Comparison of ENCODE assay signal across 1 cellular context in the genomic region with DNA sequence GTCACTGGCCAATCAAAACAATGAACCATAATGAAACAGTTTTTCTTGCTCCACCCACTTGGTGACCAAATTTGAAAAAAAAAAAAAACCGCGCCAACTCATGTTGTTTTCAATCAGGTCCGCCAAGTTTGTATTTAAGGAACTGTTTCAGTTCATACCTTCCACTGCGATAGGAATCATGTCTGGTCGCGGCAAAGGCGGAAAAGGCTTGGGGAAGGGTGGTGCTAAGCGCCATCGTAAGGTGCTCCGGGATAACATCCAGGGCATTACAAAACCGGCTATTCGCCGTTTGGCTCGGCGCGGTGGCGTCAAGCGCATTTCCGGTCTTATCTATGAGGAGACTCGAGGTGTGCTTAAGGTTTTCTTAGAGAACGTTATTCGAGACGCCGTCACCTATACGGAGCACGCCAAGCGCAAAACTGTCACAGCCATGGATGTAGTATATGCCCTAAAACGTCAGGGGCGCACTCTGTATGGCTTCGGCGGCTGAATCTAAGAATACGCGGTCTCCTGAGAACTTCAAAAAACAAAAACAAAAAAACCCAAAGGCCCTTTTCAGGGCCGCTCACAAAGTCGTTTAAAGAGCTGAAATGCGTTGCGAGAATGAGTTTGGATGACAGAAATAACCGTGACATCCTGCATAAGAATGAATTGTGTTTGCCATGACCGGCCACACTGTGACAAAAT.
TF ChIP-seq lines count a peak whose summit lies in the region.

No MANE protein-coding gene starts in this region.

TF ChIP-seq in HepG2, 621 proteins besides CTCF, POLR2A, EP300 and RAD21 (continued from another document and continues in another):
- TF ChIP-seq ZBTB38 (CRISPR knock-in tag; IDR thresholded peaks at IDR 0.05) (peak; percentile 86), KLF15 (CRISPR knock-in tag; IDR thresholded peaks at IDR 0.05; ENCODE audit: borderline replicate concordance) (peak; percentile 89), ZNF451 (CRISPR knock-in tag; IDR thresholded peaks at IDR 0.05) (no peak), ZNF17 (CRISPR knock-in tag; IDR thresholded peaks at IDR 0.05) (no peak), ZNF121 (CRISPR knock-in tag; IDR thresholded peaks at IDR 0.05) (peak; percentile 19; the same call in 1 of the 2 replicates), TRIM24 (CRISPR knock-in tag; IDR thresholded peaks at IDR 0.05) (0 out of 2 replicates have a peak, but pooled peaks have one; percentile 44), ZNF446 (CRISPR knock-in tag; IDR thresholded peaks at IDR 0.05) (no peak), REXO4 (CRISPR knock-in tag; IDR thresholded peaks at IDR 0.05; ENCODE audit: borderline replicate concordance) (0 out of 2 replicates have a peak, but pooled peaks have one; percentile 49), ZNF230 (CRISPR knock-in tag; IDR thresholded peaks at IDR 0.05) (no peak; the same call in none of the 2 replicates), ZFP36L1 (CRISPR knock-in tag; IDR thresholded peaks at IDR 0.05) (peak; percentile 95; the same call in 1 of the 2 replicates), ZBTB3 (CRISPR knock-in tag; IDR thresholded peaks at IDR 0.05; ENCODE audit: borderline replicate concordance, low read depth) (peak; percentile 86; the same call in 1 of the 2 replicates), KDM3A (CRISPR knock-in tag; IDR thresholded peaks at IDR 0.05; ENCODE audit: low read depth) (peak; percentile 78), ZNF562 (CRISPR knock-in tag; IDR thresholded peaks at IDR 0.05; ENCODE audit: borderline replicate concordance) (peak; percentile 74; the same call in 1 of the 2 replicates), ZNF44 (CRISPR knock-in tag; IDR thresholded peaks at IDR 0.05) (peak; percentile 98; the same call in 1 of the 2 replicates), FOXK2 (IDR thresholded peaks at IDR 0.05) (peak; percentile 78), HBP1 (CRISPR knock-in tag; IDR thresholded peaks at IDR 0.05; ENCODE audit: low read depth) (peak; percentile 97), ZNF792 (CRISPR knock-in tag; IDR thresholded peaks at IDR 0.05) (peak; percentile 96), AKNA (CRISPR knock-in tag; IDR thresholded peaks at IDR 0.05; ENCODE audit: borderline replicate concordance) (peak; percentile 93), ZNF260 (CRISPR knock-in tag; IDR thresholded peaks at IDR 0.05; ENCODE audit: borderline replicate concordance, low read depth) (0 out of 2 replicates have a peak, but pooled peaks have one; percentile 55), ATF7 (IDR thresholded peaks at IDR 0.05) (no peak), ATF7 (CRISPR knock-in tag; IDR thresholded peaks at IDR 0.05) (peak; percentile 93), DMAP1 (CRISPR knock-in tag; IDR thresholded peaks at IDR 0.05) (peak; percentile 79), ERF (CRISPR knock-in tag; IDR thresholded peaks at IDR 0.05) (peak; percentile 98), ZMAT3 (CRISPR knock-in tag; conservative IDR thresholded peaks at IDR 0.05) (peak; percentile 91), TCF7 (IDR thresholded peaks at IDR 0.05; ENCODE audit: low read depth) (no peak), ZNF138 (CRISPR knock-in tag; IDR thresholded peaks at IDR 0.05; ENCODE audit: low read depth) (peak; percentile 90), ELF1 (CRISPR knock-in tag; IDR thresholded peaks at IDR 0.05) (peak; percentile 77), ZNF30 (CRISPR knock-in tag; IDR thresholded peaks at IDR 0.05) (0 out of 2 replicates have a peak, but pooled peaks have one; percentile 28), ZFP1 (CRISPR knock-in tag; IDR thresholded peaks at IDR 0.05) (0 out of 2 replicates have a peak, but pooled peaks have one; percentile 43)
- TF ChIP-seq, protein P1, sequence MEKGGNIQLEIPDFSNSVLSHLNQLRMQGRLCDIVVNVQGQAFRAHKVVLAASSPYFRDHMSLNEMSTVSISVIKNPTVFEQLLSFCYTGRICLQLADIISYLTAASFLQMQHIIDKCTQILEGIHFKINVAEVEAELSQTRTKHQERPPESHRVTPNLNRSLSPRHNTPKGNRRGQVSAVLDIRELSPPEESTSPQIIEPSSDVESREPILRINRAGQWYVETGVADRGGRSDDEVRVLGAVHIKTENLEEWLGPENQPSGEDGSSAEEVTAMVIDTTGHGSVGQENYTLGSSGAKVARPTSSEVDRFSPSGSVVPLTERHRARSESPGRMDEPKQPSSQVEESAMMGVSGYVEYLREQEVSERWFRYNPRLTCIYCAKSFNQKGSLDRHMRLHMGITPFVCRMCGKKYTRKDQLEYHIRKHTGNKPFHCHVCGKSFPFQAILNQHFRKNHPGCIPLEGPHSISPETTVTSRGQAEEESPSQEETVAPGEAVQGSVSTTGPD (CRISPR knock-in tag; IDR thresholded peaks at IDR 0.05) = peak; percentile 87; the same call in 1 of the 2 replicates
- TF ChIP-seq, protein P2, sequence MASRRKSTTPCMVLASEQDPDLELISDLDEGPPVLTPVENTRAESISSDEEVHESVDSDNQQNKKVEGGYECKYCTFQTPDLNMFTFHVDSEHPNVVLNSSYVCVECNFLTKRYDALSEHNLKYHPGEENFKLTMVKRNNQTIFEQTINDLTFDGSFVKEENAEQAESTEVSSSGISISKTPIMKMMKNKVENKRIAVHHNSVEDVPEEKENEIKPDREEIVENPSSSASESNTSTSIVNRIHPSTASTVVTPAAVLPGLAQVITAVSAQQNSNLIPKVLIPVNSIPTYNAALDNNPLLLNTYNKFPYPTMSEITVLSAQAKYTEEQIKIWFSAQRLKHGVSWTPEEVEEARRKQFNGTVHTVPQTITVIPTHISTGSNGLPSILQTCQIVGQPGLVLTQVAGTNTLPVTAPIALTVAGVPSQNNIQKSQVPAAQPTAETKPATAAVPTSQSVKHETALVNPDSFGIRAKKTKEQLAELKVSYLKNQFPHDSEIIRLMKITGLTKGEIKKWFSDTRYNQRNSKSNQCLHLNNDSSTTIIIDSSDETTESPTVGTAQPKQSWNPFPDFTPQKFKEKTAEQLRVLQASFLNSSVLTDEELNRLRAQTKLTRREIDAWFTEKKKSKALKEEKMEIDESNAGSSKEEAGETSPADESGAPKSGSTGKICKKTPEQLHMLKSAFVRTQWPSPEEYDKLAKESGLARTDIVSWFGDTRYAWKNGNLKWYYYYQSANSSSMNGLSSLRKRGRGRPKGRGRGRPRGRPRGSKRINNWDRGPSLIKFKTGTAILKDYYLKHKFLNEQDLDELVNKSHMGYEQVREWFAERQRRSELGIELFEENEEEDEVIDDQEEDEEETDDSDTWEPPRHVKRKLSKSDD (CRISPR knock-in tag; IDR thresholded peaks at IDR 0.05; ENCODE audit: low read depth) = peak; percentile 92
- TF ChIP-seq, protein P3, sequence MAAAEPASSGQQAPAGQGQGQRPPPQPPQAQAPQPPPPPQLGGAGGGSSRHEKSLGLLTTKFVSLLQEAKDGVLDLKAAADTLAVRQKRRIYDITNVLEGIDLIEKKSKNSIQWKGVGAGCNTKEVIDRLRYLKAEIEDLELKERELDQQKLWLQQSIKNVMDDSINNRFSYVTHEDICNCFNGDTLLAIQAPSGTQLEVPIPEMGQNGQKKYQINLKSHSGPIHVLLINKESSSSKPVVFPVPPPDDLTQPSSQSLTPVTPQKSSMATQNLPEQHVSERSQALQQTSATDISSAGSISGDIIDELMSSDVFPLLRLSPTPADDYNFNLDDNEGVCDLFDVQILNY (CRISPR knock-in tag; conservative IDR thresholded peaks at IDR 0.05) = peak; percentile 87; the same call in 1 of the 2 replicates
- TF ChIP-seq, protein P4, sequence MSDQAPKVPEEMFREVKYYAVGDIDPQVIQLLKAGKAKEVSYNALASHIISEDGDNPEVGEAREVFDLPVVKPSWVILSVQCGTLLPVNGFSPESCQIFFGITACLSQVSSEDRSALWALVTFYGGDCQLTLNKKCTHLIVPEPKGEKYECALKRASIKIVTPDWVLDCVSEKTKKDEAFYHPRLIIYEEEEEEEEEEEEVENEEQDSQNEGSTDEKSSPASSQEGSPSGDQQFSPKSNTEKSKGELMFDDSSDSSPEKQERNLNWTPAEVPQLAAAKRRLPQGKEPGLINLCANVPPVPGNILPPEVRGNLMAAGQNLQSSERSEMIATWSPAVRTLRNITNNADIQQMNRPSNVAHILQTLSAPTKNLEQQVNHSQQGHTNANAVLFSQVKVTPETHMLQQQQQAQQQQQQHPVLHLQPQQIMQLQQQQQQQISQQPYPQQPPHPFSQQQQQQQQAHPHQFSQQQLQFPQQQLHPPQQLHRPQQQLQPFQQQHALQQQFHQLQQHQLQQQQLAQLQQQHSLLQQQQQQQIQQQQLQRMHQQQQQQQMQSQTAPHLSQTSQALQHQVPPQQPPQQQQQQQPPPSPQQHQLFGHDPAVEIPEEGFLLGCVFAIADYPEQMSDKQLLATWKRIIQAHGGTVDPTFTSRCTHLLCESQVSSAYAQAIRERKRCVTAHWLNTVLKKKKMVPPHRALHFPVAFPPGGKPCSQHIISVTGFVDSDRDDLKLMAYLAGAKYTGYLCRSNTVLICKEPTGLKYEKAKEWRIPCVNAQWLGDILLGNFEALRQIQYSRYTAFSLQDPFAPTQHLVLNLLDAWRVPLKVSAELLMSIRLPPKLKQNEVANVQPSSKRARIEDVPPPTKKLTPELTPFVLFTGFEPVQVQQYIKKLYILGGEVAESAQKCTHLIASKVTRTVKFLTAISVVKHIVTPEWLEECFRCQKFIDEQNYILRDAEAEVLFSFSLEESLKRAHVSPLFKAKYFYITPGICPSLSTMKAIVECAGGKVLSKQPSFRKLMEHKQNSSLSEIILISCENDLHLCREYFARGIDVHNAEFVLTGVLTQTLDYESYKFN (CRISPR knock-in tag; conservative IDR thresholded peaks at IDR 0.05) = no peak; the same call in none of the 2 replicates
- TF ChIP-seq, protein P5, sequence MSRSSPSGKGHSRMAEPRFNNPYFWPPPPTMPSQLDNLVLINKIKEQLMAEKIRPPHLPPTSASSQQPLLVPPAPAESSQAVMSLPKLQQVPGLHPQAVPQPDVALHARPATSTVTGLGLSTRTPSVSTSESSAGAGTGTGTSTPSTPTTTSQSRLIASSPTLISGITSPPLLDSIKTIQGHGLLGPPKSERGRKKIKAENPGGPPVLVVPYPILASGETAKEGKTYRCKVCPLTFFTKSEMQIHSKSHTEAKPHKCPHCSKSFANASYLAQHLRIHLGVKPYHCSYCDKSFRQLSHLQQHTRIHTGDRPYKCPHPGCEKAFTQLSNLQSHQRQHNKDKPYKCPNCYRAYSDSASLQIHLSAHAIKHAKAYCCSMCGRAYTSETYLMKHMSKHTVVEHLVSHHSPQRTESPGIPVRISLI (CRISPR knock-in tag; IDR thresholded peaks at IDR 0.05; ENCODE audit: borderline replicate concordance) = peak; percentile 100
- TF ChIP-seq, protein P6, sequence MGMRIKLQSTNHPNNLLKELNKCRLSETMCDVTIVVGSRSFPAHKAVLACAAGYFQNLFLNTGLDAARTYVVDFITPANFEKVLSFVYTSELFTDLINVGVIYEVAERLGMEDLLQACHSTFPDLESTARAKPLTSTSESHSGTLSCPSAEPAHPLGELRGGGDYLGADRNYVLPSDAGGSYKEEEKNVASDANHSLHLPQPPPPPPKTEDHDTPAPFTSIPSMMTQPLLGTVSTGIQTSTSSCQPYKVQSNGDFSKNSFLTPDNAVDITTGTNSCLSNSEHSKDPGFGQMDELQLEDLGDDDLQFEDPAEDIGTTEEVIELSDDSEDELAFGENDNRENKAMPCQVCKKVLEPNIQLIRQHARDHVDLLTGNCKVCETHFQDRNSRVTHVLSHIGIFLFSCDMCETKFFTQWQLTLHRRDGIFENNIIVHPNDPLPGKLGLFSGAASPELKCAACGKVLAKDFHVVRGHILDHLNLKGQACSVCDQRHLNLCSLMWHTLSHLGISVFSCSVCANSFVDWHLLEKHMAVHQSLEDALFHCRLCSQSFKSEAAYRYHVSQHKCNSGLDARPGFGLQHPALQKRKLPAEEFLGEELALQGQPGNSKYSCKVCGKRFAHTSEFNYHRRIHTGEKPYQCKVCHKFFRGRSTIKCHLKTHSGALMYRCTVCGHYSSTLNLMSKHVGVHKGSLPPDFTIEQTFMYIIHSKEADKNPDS (CRISPR knock-in tag; IDR thresholded peaks at IDR 0.05) = peak; percentile 74
